ENCODE assay signal across 4 cellular contexts in the genomic region with DNA sequence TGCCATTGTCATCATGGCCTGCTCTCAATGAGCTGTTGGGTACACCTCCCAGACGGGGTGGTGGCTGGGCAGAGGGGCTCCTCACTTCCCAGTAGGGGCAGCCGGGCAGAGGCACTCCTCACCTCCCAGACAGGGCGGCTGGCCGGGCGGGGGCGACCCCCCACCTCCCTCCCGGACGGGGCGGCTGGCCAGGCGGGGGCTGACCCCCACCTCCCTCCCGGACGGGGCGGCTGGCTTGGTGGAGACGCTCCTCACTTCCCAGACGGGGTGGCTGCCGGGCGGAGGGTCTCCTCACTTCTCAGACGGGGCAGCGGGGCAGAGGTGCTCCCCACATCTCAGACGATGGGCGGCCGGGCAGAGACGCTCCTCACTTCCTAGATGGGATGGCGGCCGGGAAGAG. TPM values are rescaled to one million over a fixed set of nuclear protein-coding genes. Genes with fewer than 3 reads are reported as not detected.
"Had no signal": no experiment of that assay in that cellular context is flagged by ENCODE, and none has a peak within 500 bp of the region (broad histone marks: within the 10 kb centered on the region; RNA-seq: fewer than 3 reads in every experiment).

No MANE protein-coding gene starts in this region.

RNA-seq across cellular contexts. Expression of a gene that starts 18.0 kb away (rescaled TPM):
- total RNA-seq: LHCN-M2, M059J, MCF 10A, NCI-H460 had no signal
